19 cellular contexts compared by ENCODE assay signal in the genomic region with DNA sequence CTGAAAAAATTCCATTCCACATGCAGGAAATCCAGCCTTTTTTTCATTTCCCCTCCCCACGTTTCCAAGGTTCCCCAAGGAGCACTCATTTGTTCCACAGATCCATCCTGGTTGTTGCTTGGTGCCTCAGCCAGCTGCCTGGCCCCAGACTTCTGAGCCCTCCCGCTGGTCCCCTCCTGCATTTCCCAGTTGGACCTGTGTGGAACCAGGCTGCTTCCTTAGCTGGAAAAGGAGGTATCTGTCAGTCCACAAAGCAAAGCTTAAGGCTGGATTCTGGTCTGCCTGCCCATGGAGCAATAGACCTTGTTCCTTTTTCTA. TPM values are rescaled to one million over a fixed set of nuclear protein-coding genes. Genes with fewer than 3 reads are reported as not detected.
"Had no signal": no experiment of that assay in that cellular context is flagged by ENCODE, and none has a peak within 500 bp of the region (broad histone marks: within the 10 kb centered on the region; RNA-seq: fewer than 3 reads in every experiment).

No MANE protein-coding gene starts in this region.

- H3K27me3 ChIP-seq: tibial artery had no signal

- H3K27ac ChIP-seq: tibial artery had no signal

- H3K36me3 Mint-ChIP-seq: natural killer cell treated with Interleukin-12 subunit alpha and Interleukin-12 subunit beta and Interleukin-15 and Interleukin-18, amount 100 ng/mL, for 72 hours had no signal

- H3K9me3 ChIP-seq: tibial artery had no signal

- H3K4me3 Mint-ChIP-seq: activated naive CD8-positive, alpha-beta T cell treated with anti-CD3 and anti-CD28 coated beads, Interleukin-2, amount 10 ng/mL, durations not matched to agents 7 days and 5 days; activated T-cell treated with anti-CD3 and anti-CD28 coated beads, Interleukin-2, amount 50 U/mL, for 24 hours; natural killer cell treated with Interleukin-12 subunit alpha and Interleukin-12 subunit beta and Interleukin-15 and Interleukin-18, amount 100 ng/mL, for 72 hours; T-cell had no signal

- ATAC-seq: natural killer cell treated with Interleukin-12 subunit alpha and Interleukin-12 subunit beta and Interleukin-15 and Interleukin-18, amount 100 ng/mL, for 72 hours; SK-N-SH treated with all-trans-retinoic acid at 6 μM for 48 hours; T-cell had no signal

- DNase-seq: activated CD4-positive, alpha-beta T cell treated with anti-CD3 and anti-CD28 coated beads, Interleukin-2, amount 50 U/mL, for 4 hours; activated CD4-positive, CD25-positive, alpha-beta regulatory T cell treated with anti-CD3 and anti-CD28 coated beads, Interleukin-2, amount 50 U/mL, for 72 hours; activated naive CD4-positive, alpha-beta T cell treated with Interleukin-2 at 50 U/mL for 16 hours; activated naive CD8-positive, alpha-beta T cell treated with anti-CD3 and anti-CD28 coated beads, Interleukin-2, amount 10 ng/mL, durations not matched to agents 7 days and 5 days; activated T-cell treated with anti-CD3 and anti-CD28 coated beads, Interleukin-2, amount 50 U/mL, for 24 hours; amygdala; erythroblast; nucleus accumbens; posterior cingulate gyrus; retina; stimulated activated CD4-positive, alpha-beta T cell treated with anti-CD3 and anti-CD28 coated beads, Interleukin-2, amount 100 ng/mL, for 24 hours; stimulated activated naive CD4-positive, alpha-beta T cell treated with Interleukin-2 at 50 U/mL for 16 hours; substantia nigra; T-cell; T-helper 9 cell; tibial artery had no signal

- H3K9me3 Mint-ChIP-seq: activated T-cell treated with anti-CD3 and anti-CD28 coated beads, Interleukin-2, amount 50 U/mL, for 24 hours; natural killer cell treated with Interleukin-12 subunit alpha and Interleukin-12 subunit beta and Interleukin-15 and Interleukin-18, amount 100 ng/mL, for 72 hours; T-cell had no signal

- H3K27ac Mint-ChIP-seq: activated naive CD8-positive, alpha-beta T cell treated with anti-CD3 and anti-CD28 coated beads, Interleukin-2, amount 10 ng/mL, durations not matched to agents 7 days and 5 days; activated T-cell treated with anti-CD3 and anti-CD28 coated beads, Interleukin-2, amount 50 U/mL, for 24 hours; activated T-helper 2 cell treated with anti-CD3 and anti-CD28 coated beads, Interferon-gamma antibody, Interleukin-2, Interleukin-4, amounts not matched to agents 10 μg/mL and 5 μg/mL and 100 μg/mL, durations not matched to agents 14 hours and 24 hours and 36 hours; natural killer cell treated with Interleukin-12 subunit alpha and Interleukin-12 subunit beta and Interleukin-15 and Interleukin-18, amount 100 ng/mL, for 72 hours; T-cell had no signal

- H3K27me3 Mint-ChIP-seq: activated T-cell treated with anti-CD3 and anti-CD28 coated beads, Interleukin-2, amount 50 U/mL, for 24 hours had no signal

- H3K4me3 ChIP-seq: tibial artery had no signal

- H3K36me3 ChIP-seq: tibial artery had no signal

RNA-seq across cellular contexts. Expression of gene ANGPTL2, which starts 44.8 kb away (rescaled TPM):
- total RNA-seq: activated naive CD8-positive, alpha-beta T cell treated with anti-CD3 and anti-CD28 coated beads, Interleukin-2, amount 10 ng/mL, durations not matched to agents 7 days and 5 days; activated T-helper 2 cell treated with anti-CD3 and anti-CD28 coated beads, Interferon-gamma antibody, Interleukin-2, Interleukin-4, amounts not matched to agents 10 μg/mL and 5 μg/mL and 100 μg/mL, durations not matched to agents 14 hours and 24 hours and 36 hours; natural killer cell treated with Interleukin-12 subunit alpha and Interleukin-12 subunit beta and Interleukin-15 and Interleukin-18, amount 100 ng/mL, for 72 hours had no signal
